Comparison of ENCODE assay signal across 14 cellular contexts in the genomic region with DNA sequence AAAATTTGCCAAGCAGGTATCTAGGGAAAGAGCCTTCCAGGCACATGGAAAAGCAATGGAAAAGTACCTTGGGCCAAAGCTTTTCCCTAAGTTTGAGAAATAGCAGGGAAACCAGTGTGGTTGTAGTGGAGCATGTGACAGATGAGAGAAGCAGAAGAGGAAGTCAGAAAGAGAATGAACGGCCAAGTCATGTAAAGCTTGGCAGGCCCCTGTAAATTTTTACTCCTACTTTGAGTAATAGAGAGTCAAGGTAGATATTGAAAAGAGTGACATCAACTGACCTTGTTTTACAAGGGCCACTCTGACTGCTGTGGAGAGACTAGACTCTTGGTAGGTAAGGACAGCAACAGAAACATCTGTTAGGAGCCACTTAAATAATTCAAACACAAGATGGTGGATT.
DNase-seq lines count a peak whose midpoint lies in the region; ATAC-seq, FAIRE-seq and TF ChIP-seq lines count a peak whose summit lies in the region.
"Had no signal": no experiment of that assay in that cellular context is flagged by ENCODE, and none has a peak within 500 bp of the region (broad histone marks: within the 10 kb centered on the region; RNA-seq: fewer than 3 reads in every experiment).

No MANE protein-coding gene starts in this region.

- FAIRE-seq in D721Med (lab: Jason Lieb, UNC) = no peak
- FAIRE-seq: endothelial cell of umbilical vein, K562 had no signal

- peak; percentile 78 for ATAC-seq in GM18858 (IDR thresholded peaks at IDR 0.05; ENCODE audit: unreplicated experiment)
- ATAC-seq in GM21529 (IDR thresholded peaks at IDR 0.05; ENCODE audit: unreplicated experiment) = peak; percentile 84
- ATAC-seq in HG02981 (IDR thresholded peaks at IDR 0.05; ENCODE audit: unreplicated experiment) = peak; percentile 71
- no peak for ATAC-seq in HG03442 (IDR thresholded peaks at IDR 0.05; ENCODE audit: unreplicated experiment)
- ATAC-seq: K562, psoas muscle had no signal

- DNase-seq in RPMI8226 (peak; percentile 11), NCI-H2227 (lab: John Stamatoyannopoulos, UW; ENCODE audit: unreplicated experiment) (no peak), glomerular visceral epithelial cell (ENCODE audit: extremely low spot score) (no peak), D721Med (ENCODE audit: insufficient read length, low spot score) (no peak)
- DNase-seq: foreskin melanocyte, HCEC 1CT, NCI-H2171 treated with DMSO at 0.1 percent for 48 hours, psoas muscle had no signal

- no peak for TF ChIP-seq CTCF in D721Med (IDR thresholded peaks at IDR 0.05; ENCODE audit: insufficient read depth, missing control alignments)
